17 cellular contexts compared by ENCODE assay signal in genomic region chr6:31765559-31765909, GRCh38. TPM values are rescaled to one million over a fixed set of nuclear protein-coding genes. Genes with fewer than 3 reads are reported as not detected.
"Had no signal": no experiment of that assay in that cellular context is flagged by ENCODE, and none has a peak within 500 bp of the region (broad histone marks: within the 10 kb centered on the region; RNA-seq: fewer than 3 reads in every experiment).

No MANE protein-coding gene starts in this region.

- H3K4me3 Mint-ChIP-seq: activated naive CD8-positive, alpha-beta T cell; natural killer cell treated with Interleukin-12 subunit alpha and Interleukin-12 subunit beta and Interleukin-15 and Interleukin-18, amount 100 ng/mL, for 72 hours had no signal

- H3K79me2 ChIP-seq: parathyroid adenoma had no signal

- H3K36me3 Mint-ChIP-seq: natural killer cell treated with Interleukin-12 subunit alpha and Interleukin-12 subunit beta and Interleukin-15 and Interleukin-18, amount 100 ng/mL, for 72 hours had no signal

- H3K27ac ChIP-seq: adrenal gland, ascending aorta, brain microvascular endothelial cell, esophagus squamous epithelium, gastrocnemius medialis, parathyroid adenoma, upper lobe of left lung had no signal

- H3K27me3 Mint-ChIP-seq: activated naive CD8-positive, alpha-beta T cell; natural killer cell treated with Interleukin-12 subunit alpha and Interleukin-12 subunit beta and Interleukin-15 and Interleukin-18, amount 100 ng/mL, for 72 hours had no signal

- H3K27ac Mint-ChIP-seq: activated naive CD8-positive, alpha-beta T cell; natural killer cell treated with Interleukin-12 subunit alpha and Interleukin-12 subunit beta and Interleukin-15 and Interleukin-18, amount 100 ng/mL, for 72 hours had no signal

- DNase-seq: activated T-cell treated with anti-CD3 and anti-CD28 coated beads, Interleukin-2, amount 50 U/mL, for 1 hour; adrenal gland; brain microvascular endothelial cell; caudate nucleus; esophagus squamous epithelium; gastrocnemius medialis; left ventricle myocardium superior; mammary epithelial cell; stimulated activated CD4-positive, alpha-beta T cell treated with anti-CD3 and anti-CD28 coated beads, Interleukin-1b, Interleukin-23, amount 100 ng/mL, for 48 hours; T-helper 9 cell had no signal

- H3K27me3 ChIP-seq: adrenal gland, ascending aorta, brain microvascular endothelial cell, esophagus squamous epithelium, gastrocnemius medialis, upper lobe of left lung had no signal

- H3K4me3 ChIP-seq: adrenal gland, gastrocnemius medialis had no signal

- H3K9me3 ChIP-seq: adrenal gland, ascending aorta, esophagus squamous epithelium, gastrocnemius medialis, upper lobe of left lung had no signal

- H3K36me3 ChIP-seq: adrenal gland, ascending aorta, brain microvascular endothelial cell, gastrocnemius medialis, upper lobe of left lung had no signal

- ATAC-seq: gastrocnemius medialis; natural killer cell treated with Interleukin-12 subunit alpha and Interleukin-12 subunit beta and Interleukin-15 and Interleukin-18, amount 100 ng/mL, for 72 hours; right cardiac atrium had no signal

- H3K9ac ChIP-seq: parathyroid adenoma had no signal

- H3K4me1 ChIP-seq: adrenal gland, ascending aorta, gastrocnemius medialis, parathyroid adenoma had no signal

- H3K9me3 Mint-ChIP-seq: natural killer cell treated with Interleukin-12 subunit alpha and Interleukin-12 subunit beta and Interleukin-15 and Interleukin-18, amount 100 ng/mL, for 72 hours had no signal

- H2AFZ ChIP-seq: parathyroid adenoma had no signal

RNA-seq across cellular contexts. Expression of gene SAPCD1, which starts 3.1 kb away (rescaled TPM):
- total RNA-seq: ascending aorta, gastrocnemius medialis had no signal

RNA-seq across cellular contexts. Expression of gene VWA7, which starts 11.6 kb away (rescaled TPM):
- total RNA-seq: ascending aorta, subcutaneous adipose tissue had no signal
